ENCODE assay signal across 12 cellular contexts in the genomic region with DNA sequence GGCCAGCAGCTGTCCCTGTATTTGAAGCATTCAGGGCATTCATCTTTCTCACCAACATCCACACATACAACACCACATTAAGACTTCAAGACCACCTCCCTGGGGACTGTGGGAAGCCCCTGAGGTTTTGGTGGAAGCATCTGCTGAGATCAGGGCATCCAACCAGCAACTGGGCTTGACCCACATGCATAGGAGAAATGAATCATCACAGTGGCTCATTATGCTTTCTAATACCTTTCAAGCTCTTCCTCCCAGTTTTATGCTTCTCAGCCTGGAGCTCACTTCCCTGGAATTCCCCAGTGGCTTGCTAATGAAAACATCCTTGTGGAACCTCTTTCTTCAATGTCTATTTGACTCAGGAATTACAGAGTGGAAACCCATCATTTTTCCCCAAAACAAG. TPM values are rescaled to one million over a fixed set of nuclear protein-coding genes. Genes with fewer than 3 reads are reported as not detected.
DNase-seq lines count a peak whose midpoint lies in the region; ATAC-seq and FAIRE-seq lines count a peak whose summit lies in the region.
"Had no signal": no experiment of that assay in that cellular context is flagged by ENCODE, and none has a peak within 500 bp of the region (broad histone marks: within the 10 kb centered on the region; RNA-seq: fewer than 3 reads in every experiment).

No MANE protein-coding gene starts in this region.

- no peaks in the 10 kb centered on the region for H3K36me3 Mint-ChIP-seq in stimulated activated memory B cell treated with anti-CD40 and anti-IgM and Interleukin-4, amounts not matched to agents 10 μg/mL and 1 μg/mL and 100 μg/mL, for 72 hours

- peak; percentile 50 for ATAC-seq in HG03103 (IDR thresholded peaks at IDR 0.05; ENCODE audit: low read depth, unreplicated experiment)
- ATAC-seq in stimulated activated memory B cell treated with anti-CD40 and anti-IgM and Interleukin-4, amounts not matched to agents 10 μg/mL and 1 μg/mL and 100 μg/mL, for 72 hours = peak; percentile 84
- no peak for ATAC-seq in right cardiac atrium
- ATAC-seq: body of pancreas, right lobe of liver had no signal

- no peaks in the 10 kb centered on the region for H3K4me1 ChIP-seq in right cardiac atrium (ENCODE audit: control insufficient read depth, insufficient read depth, low read length)
- H3K4me1 ChIP-seq: body of pancreas, right lobe of liver had no signal

- H3K9me3 Mint-ChIP-seq in stimulated activated memory B cell treated with anti-CD40 and anti-IgM and Interleukin-4, amounts not matched to agents 10 μg/mL and 1 μg/mL and 100 μg/mL, for 72 hours = peaks cover 9% of the 10 kb centered on the region

- H3K27ac ChIP-seq in right cardiac atrium (ENCODE audit: low read length) = no peak overlapping the region
- H3K27ac ChIP-seq: body of pancreas, right lobe of liver had no signal

- intact Hi-C loops in right cardiac atrium (cut with DNase I) = no loop called here

- H3K27me3 Mint-ChIP-seq in stimulated activated memory B cell treated with anti-CD40 and anti-IgM and Interleukin-4, amounts not matched to agents 10 μg/mL and 1 μg/mL and 100 μg/mL, for 72 hours = peaks cover 32% of the 10 kb centered on the region

- no peak overlapping the region for H3K4me3 Mint-ChIP-seq in stimulated activated memory B cell treated with anti-CD40 and anti-IgM and Interleukin-4, amounts not matched to agents 10 μg/mL and 1 μg/mL and 100 μg/mL, for 72 hours

- FAIRE-seq in GM19239 (lab: Jason Lieb, UNC) = peak; percentile 73

- no peak for DNase-seq in GM19239 (ENCODE audit: insufficient read length, low spot score)
- DNase-seq in brain pericyte (ENCODE audit: low read depth, low spot score) = peak; percentile 70
- DNase-seq in nucleus accumbens (lab: John Stamatoyannopoulos, UW) = no peak
- DNase-seq in right cardiac atrium = no peak
- no peak for DNase-seq in iPS-NIHi7 (ENCODE audit: extremely low spot score)
- DNase-seq: activated CD8-positive, alpha-beta memory T cell treated with anti-CD3 and anti-CD28 coated beads for 24 hours; body of pancreas; midbrain; right lobe of liver; stimulated activated CD8-positive, alpha-beta memory T cell treated with anti-CD3 and anti-CD28 coated beads, Interleukin-4, amount 100 ng/mL, for 48 hours had no signal

- no peaks in the 10 kb centered on the region for H3K9me3 ChIP-seq in right cardiac atrium (ENCODE audit: control insufficient read depth, low read length)
- H3K9me3 ChIP-seq: body of pancreas, right lobe of liver had no signal

- no peaks in the 10 kb centered on the region for H3K27me3 ChIP-seq in right cardiac atrium (ENCODE audit: control insufficient read depth, insufficient read depth)
- H3K27me3 ChIP-seq: body of pancreas, right lobe of liver had no signal

- peaks cover 8% of the 10 kb centered on the region for H3K4me1 Mint-ChIP-seq in stimulated activated memory B cell treated with anti-CD40 and anti-IgM and Interleukin-4, amounts not matched to agents 10 μg/mL and 1 μg/mL and 100 μg/mL, for 72 hours

- H3K4me3 ChIP-seq in right cardiac atrium (ENCODE audit: low read length) = no peak overlapping the region
- H3K4me3 ChIP-seq: body of pancreas, right lobe of liver had no signal

- H3K27ac Mint-ChIP-seq in stimulated activated memory B cell treated with anti-CD40 and anti-IgM and Interleukin-4, amounts not matched to agents 10 μg/mL and 1 μg/mL and 100 μg/mL, for 72 hours = no peak overlapping the region

RNA-seq across cellular contexts. Expression of a gene that starts 21.4 kb away (rescaled TPM):
- 10 to 100 TPM in 2 of 4 donors, 1 to 10 TPM in 2; 7.2 to 17.9 (median 9.2) TPM for total RNA-seq in right cardiac atrium
- polyA plus RNA-seq in right cardiac atrium = 1.6 TPM

Comparison
In these comparisons a context has a peak if more than half of its experiments do, and no peak if none do; other contexts are left out.
1. ATAC-seq: peak in HG03103 (single experiment) and stimulated activated memory B cell treated with anti-CD40 and anti-IgM and Interleukin-4, amounts not matched to agents 10 μg/mL and 1 μg/mL and 100 μg/mL, for 72 hours (single experiment); none in right cardiac atrium (0 of 2).